In genomic region chr10:103145860-103146466, GRCh38 we compare ENCODE assay signal across 9 cellular contexts. TPM values are rescaled to one million over a fixed set of nuclear protein-coding genes. Genes with fewer than 3 reads are reported as not detected.
DNase-seq lines count a peak whose midpoint lies in the region; ATAC-seq, FAIRE-seq and TF ChIP-seq lines count a peak whose summit lies in the region.
"Had no signal": no experiment of that assay in that cellular context is flagged by ENCODE, and none has a peak within 500 bp of the region (broad histone marks: within the 10 kb centered on the region; RNA-seq: fewer than 3 reads in every experiment).

No MANE protein-coding gene starts in this region.

- H3K4me3 ChIP-seq in fibroblast of pulmonary artery (replicated peaks; ENCODE audit: low read depth, low read length) (no peak overlapping the region), pancreas (no peak overlapping the region)
- H3K4me3 ChIP-seq: upper lobe of left lung had no signal

- H3K9me3 ChIP-seq in pancreas, result no peaks in the 10 kb centered on the region
- H3K9me3 ChIP-seq: upper lobe of left lung had no signal

- H3K27ac ChIP-seq in pancreas, result peak overlapping the region in 2 of 4 donors; percentile 53 to 59
- H3K27ac ChIP-seq: upper lobe of left lung had no signal

- FAIRE-seq in pancreas (lab: Jason Lieb, UNC), result peak; percentile 60

- no peak for TF ChIP-seq CTCF in fibroblast of pulmonary artery (IDR thresholded peaks at IDR 0.05; ENCODE audit: low read length, missing control alignments)
- TF ChIP-seq CTCF in pancreas (IDR thresholded peaks at IDR 0.05), result no peak

- no peaks in the 10 kb centered on the region for H3K36me3 ChIP-seq in pancreas

- peak; percentile 85 to 91 (median 89) for ATAC-seq in pancreas

- no peaks in the 10 kb centered on the region for H3K27me3 ChIP-seq in pancreas
- H3K27me3 ChIP-seq: upper lobe of left lung had no signal

- intact Hi-C loops in pancreas (cut with DNase I), result no loop called here

- 26 to 27% methylated on average over 3 of the region's 3 CpGs for WGBS in pancreas, 2 donors

- peaks cover 13 to 23% (median 18%) of the 10 kb centered on the region in 3 donors for H3K4me1 ChIP-seq in pancreas

- DNase-seq in EH (ENCODE audit: low read depth) (peak; percentile 88), NCI-H82 (lab: John Stamatoyannopoulos, UW) (peak; percentile 60), fibroblast of pulmonary artery (ENCODE audit: low read depth) (peak; percentile 97), pancreas (peak in 5 of 6 donors; percentile 59 to 89 (median 72)), T-helper 9 cell (no peak), NAMALWA (ENCODE audit: low spot score) (no peak), HuH-7 (ENCODE audit: low spot score) (no peak), SKM-1 (lab: John Stamatoyannopoulos, UW; ENCODE audit: unreplicated experiment) (no peak)

RNA-seq across cellular contexts. Expression of gene NT5C2, which starts 47.1 kb away (rescaled TPM):
- total RNA-seq in pancreas, result 10 to 100 TPM; 21.7 to 45.0 (median 26.4) TPM
- 10 to 100 TPM; 19.4 to 34.2 TPM for polyA plus RNA-seq in pancreas

Comparison
In these comparisons a context has a peak if more than half of its experiments do, and no peak if none do; other contexts are left out.
1. DNase-seq: peak in EH (single experiment), NCI-H82 (single experiment), fibroblast of pulmonary artery (single experiment) and pancreas (5 of 6); none in T-helper 9 cell (single experiment), NAMALWA (single experiment), HuH-7 (single experiment) and SKM-1 (single experiment).